15 cellular contexts compared by ENCODE assay signal in the genomic region with DNA sequence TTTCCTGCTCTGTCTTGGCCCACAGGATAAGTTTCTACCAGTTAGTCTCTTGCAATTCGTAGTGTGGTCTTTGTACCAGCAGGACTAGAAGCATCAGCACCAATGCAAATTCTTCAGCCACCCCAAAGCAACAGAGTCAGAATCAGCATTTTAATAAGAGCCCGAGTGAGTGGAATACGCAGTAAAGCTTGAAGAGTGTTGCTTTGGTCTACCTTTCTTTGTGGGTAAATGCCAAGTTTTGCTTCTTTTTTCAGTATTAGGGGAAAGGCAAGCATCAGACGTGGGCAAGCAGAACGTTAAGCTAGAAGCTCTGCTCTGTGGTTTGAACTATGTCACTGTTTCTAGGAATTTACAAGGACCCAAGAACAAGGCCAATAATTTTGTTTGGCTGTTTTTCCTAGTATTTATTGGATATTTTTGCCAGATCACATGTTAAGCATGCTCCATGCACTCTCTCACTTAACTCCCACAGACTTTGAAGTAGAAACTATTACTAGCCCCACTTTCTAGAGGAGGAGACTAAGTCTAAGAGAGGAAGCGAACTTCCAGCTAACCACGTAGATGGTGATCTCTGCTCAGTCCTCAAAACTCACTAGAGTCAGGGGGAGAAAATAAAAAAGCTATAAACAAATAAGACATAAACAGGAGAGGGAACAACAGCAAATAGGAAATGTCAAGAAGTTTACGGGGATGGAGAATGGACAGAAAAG.
DNase-seq lines count a peak whose midpoint lies in the region; ATAC-seq lines count a peak whose summit lies in the region.
"Had no signal": no experiment of that assay in that cellular context is flagged by ENCODE, and none has a peak within 500 bp of the region (broad histone marks: within the 10 kb centered on the region; RNA-seq: fewer than 3 reads in every experiment).

No MANE protein-coding gene starts in this region.

- peaks cover 50% of the 10 kb centered on the region for H3K4me1 Mint-ChIP-seq in activated CD4-positive, alpha-beta T cell treated with anti-CD3 and anti-CD28 coated beads for 36 hours
- H3K4me1 Mint-ChIP-seq in activated CD4-positive, alpha-beta T cell treated with anti-CD3 and anti-CD28 coated beads, Interleukin-2, amount 10 ng/mL, durations not matched to agents 7 days and 5 days, result peaks cover 45% of the 10 kb centered on the region
- H3K4me1 Mint-ChIP-seq in IgD-negative memory B cell, result peaks cover 26 to 30% (median 28%) of the 10 kb centered on the region in 3 donors
- H3K4me1 Mint-ChIP-seq in stimulated activated naive B cell treated with anti-CD40 and anti-IgM and Interleukin-4, amounts not matched to agents 10 μg/mL and 1 μg/mL and 100 μg/mL, for 72 hours, result peaks cover 49 to 57% of the 10 kb centered on the region in 2 donors

- ATAC-seq in activated CD4-positive, alpha-beta T cell treated with anti-CD3 and anti-CD28 coated beads for 36 hours, result peak; percentile 58
- peak; percentile 45 for ATAC-seq in GM21528 (IDR thresholded peaks at IDR 0.05; ENCODE audit: low FRiP score, unreplicated experiment)
- ATAC-seq in stimulated activated naive B cell treated with anti-CD40 and anti-IgM and Interleukin-4, amounts not matched to agents 10 μg/mL and 1 μg/mL and 100 μg/mL, for 72 hours (replicated peaks), result peak; percentile 81 to 84
- ATAC-seq in left lobe of liver, result no peak

- H3K9me3 Mint-ChIP-seq in activated CD4-positive, alpha-beta T cell treated with anti-CD3 and anti-CD28 coated beads for 36 hours (ENCODE audit: low read depth), result no peaks in the 10 kb centered on the region
- H3K9me3 Mint-ChIP-seq in activated CD4-positive, alpha-beta T cell treated with anti-CD3 and anti-CD28 coated beads, Interleukin-2, amount 10 ng/mL, durations not matched to agents 7 days and 5 days, result no peaks in the 10 kb centered on the region
- no peaks in the 10 kb centered on the region for H3K9me3 Mint-ChIP-seq in IgD-negative memory B cell
- H3K9me3 Mint-ChIP-seq in stimulated activated naive B cell treated with anti-CD40 and anti-IgM and Interleukin-4, amounts not matched to agents 10 μg/mL and 1 μg/mL and 100 μg/mL, for 72 hours, result peaks cover 6 to 12% of the 10 kb centered on the region in 2 donors
- H3K9me3 Mint-ChIP-seq: neural crest cell had no signal

- no peaks in the 10 kb centered on the region for H3K36me3 Mint-ChIP-seq in activated CD4-positive, alpha-beta T cell treated with anti-CD3 and anti-CD28 coated beads for 36 hours (ENCODE audit: low read depth)
- no peaks in the 10 kb centered on the region for H3K36me3 Mint-ChIP-seq in activated CD4-positive, alpha-beta T cell treated with anti-CD3 and anti-CD28 coated beads, Interleukin-2, amount 10 ng/mL, durations not matched to agents 7 days and 5 days (ENCODE audit: low read depth)
- no peaks in the 10 kb centered on the region for H3K36me3 Mint-ChIP-seq in IgD-negative memory B cell
- peaks cover 9 to 17% of the 10 kb centered on the region in 2 donors for H3K36me3 Mint-ChIP-seq in stimulated activated naive B cell treated with anti-CD40 and anti-IgM and Interleukin-4, amounts not matched to agents 10 μg/mL and 1 μg/mL and 100 μg/mL, for 72 hours

- no peak for DNase-seq in activated CD4-positive, alpha-beta T cell treated with anti-CD3 and anti-CD28 coated beads for 36 hours
- no peak for DNase-seq in activated CD4-positive, alpha-beta T cell treated with anti-CD3 and anti-CD28 coated beads, Interleukin-2, amount 10 ng/mL, durations not matched to agents 7 days and 5 days
- no peak for DNase-seq in stimulated activated naive B cell treated with anti-CD40 and anti-IgM and Interleukin-4, amounts not matched to agents 10 μg/mL and 1 μg/mL and 100 μg/mL, for 72 hours
- no peak for DNase-seq in left lobe of liver (ENCODE audit: low spot score)
- DNase-seq in AG08396 (ENCODE audit: low spot score), result no peak
- DNase-seq in amniotic stem cell (lab: John Stamatoyannopoulos, UW), result no peak
- DNase-seq: activated effector memory CD4-positive, alpha-beta T cell treated with anti-CD3 and anti-CD28 coated beads, Interleukin-2, amount 50 U/mL, for 16 hours; hippocampal formation; left ventricle myocardium inferior; NCI-H146; NCI-H748 treated with DMSO at 0.1 percent for 48 hours; SK-N-SH had no signal

- H3K27ac Mint-ChIP-seq in activated CD4-positive, alpha-beta T cell treated with anti-CD3 and anti-CD28 coated beads for 36 hours, result no peak overlapping the region
- H3K27ac Mint-ChIP-seq in activated CD4-positive, alpha-beta T cell treated with anti-CD3 and anti-CD28 coated beads, Interleukin-2, amount 10 ng/mL, durations not matched to agents 7 days and 5 days, result no peak overlapping the region
- H3K27ac Mint-ChIP-seq in IgD-negative memory B cell, result peak overlapping the region in 2 of 3 donors; percentile 6 to 21
- H3K27ac Mint-ChIP-seq in stimulated activated naive B cell treated with anti-CD40 and anti-IgM and Interleukin-4, amounts not matched to agents 10 μg/mL and 1 μg/mL and 100 μg/mL, for 72 hours, result peak overlapping the region; percentile 78

- no peaks in the 10 kb centered on the region for H3K27me3 Mint-ChIP-seq in activated CD4-positive, alpha-beta T cell treated with anti-CD3 and anti-CD28 coated beads for 36 hours
- H3K27me3 Mint-ChIP-seq in activated CD4-positive, alpha-beta T cell treated with anti-CD3 and anti-CD28 coated beads, Interleukin-2, amount 10 ng/mL, durations not matched to agents 7 days and 5 days, result no peaks in the 10 kb centered on the region
- H3K27me3 Mint-ChIP-seq in IgD-negative memory B cell, result peaks cover 29% of the 10 kb centered on the region
- H3K27me3 Mint-ChIP-seq in stimulated activated naive B cell treated with anti-CD40 and anti-IgM and Interleukin-4, amounts not matched to agents 10 μg/mL and 1 μg/mL and 100 μg/mL, for 72 hours, result peaks cover 3 to 4% of the 10 kb centered on the region in 2 donors

- CTCF ChIA-PET in activated CD4-positive, alpha-beta T cell treated with anti-CD3 and anti-CD28 coated beads for 36 hours (lab: Charles Lee), result interaction anchor here (1.2 kb wide), 2 partner anchors 13 to 98 kb away, joined by 3 to 5 read pairs; no protein-coding TSS in a partner anchor
- CTCF ChIA-PET in activated CD4-positive, alpha-beta T cell treated with anti-CD3 and anti-CD28 coated beads, Interleukin-2, amount 10 ng/mL, durations not matched to agents 7 days and 5 days (lab: Charles Lee), result interaction anchor here (0.6 to 2.4 kb wide), 6 partner anchors 13 to 162 kb away, joined by 3 to 8 read pairs (median 4); no protein-coding TSS in a partner anchor

- intact Hi-C loops in activated CD4-positive, alpha-beta T cell treated with anti-CD3 and anti-CD28 coated beads for 36 hours (cut with DNase I, micrococcal nuclease), result loop anchor here in 1 of 2 experiments (10.0 kb wide), 3 partner anchors 311 to 549 kb away; no protein-coding TSS in a partner anchor

- POLR2A ChIA-PET in activated CD4-positive, alpha-beta T cell treated with anti-CD3 and anti-CD28 coated beads for 36 hours (lab: Charles Lee), result interaction anchor here (0.5 kb wide), 1 partner anchor 12 kb away, joined by 3 read pairs; no protein-coding TSS in a partner anchor
- POLR2A ChIA-PET in activated CD4-positive, alpha-beta T cell treated with anti-CD3 and anti-CD28 coated beads, Interleukin-2, amount 10 ng/mL, durations not matched to agents 7 days and 5 days (lab: Charles Lee), result no interaction called here

- no peak overlapping the region for H3K4me3 Mint-ChIP-seq in activated CD4-positive, alpha-beta T cell treated with anti-CD3 and anti-CD28 coated beads for 36 hours
- no peak overlapping the region for H3K4me3 Mint-ChIP-seq in activated CD4-positive, alpha-beta T cell treated with anti-CD3 and anti-CD28 coated beads, Interleukin-2, amount 10 ng/mL, durations not matched to agents 7 days and 5 days
- no peak overlapping the region for H3K4me3 Mint-ChIP-seq in IgD-negative memory B cell
- peak overlapping the region in 1 of 2 donors; percentile 66 for H3K4me3 Mint-ChIP-seq in stimulated activated naive B cell treated with anti-CD40 and anti-IgM and Interleukin-4, amounts not matched to agents 10 μg/mL and 1 μg/mL and 100 μg/mL, for 72 hours
- H3K4me3 Mint-ChIP-seq: neural crest cell had no signal

Comparison
In these comparisons a context has a peak if more than half of its experiments do, and no peak if none do; other contexts are left out.
1. H3K27ac Mint-ChIP-seq: peak in IgD-negative memory B cell (2 of 3) and stimulated activated naive B cell treated with anti-CD40 and anti-IgM and Interleukin-4, amounts not matched to agents 10 μg/mL and 1 μg/mL and 100 μg/mL, for 72 hours (single experiment); none in activated CD4-positive, alpha-beta T cell treated with anti-CD3 and anti-CD28 coated beads for 36 hours (single experiment) and activated CD4-positive, alpha-beta T cell treated with anti-CD3 and anti-CD28 coated beads, Interleukin-2, amount 10 ng/mL, durations not matched to agents 7 days and 5 days (single experiment).